ENCODE assay signal across 5 cellular contexts in the genomic region with DNA sequence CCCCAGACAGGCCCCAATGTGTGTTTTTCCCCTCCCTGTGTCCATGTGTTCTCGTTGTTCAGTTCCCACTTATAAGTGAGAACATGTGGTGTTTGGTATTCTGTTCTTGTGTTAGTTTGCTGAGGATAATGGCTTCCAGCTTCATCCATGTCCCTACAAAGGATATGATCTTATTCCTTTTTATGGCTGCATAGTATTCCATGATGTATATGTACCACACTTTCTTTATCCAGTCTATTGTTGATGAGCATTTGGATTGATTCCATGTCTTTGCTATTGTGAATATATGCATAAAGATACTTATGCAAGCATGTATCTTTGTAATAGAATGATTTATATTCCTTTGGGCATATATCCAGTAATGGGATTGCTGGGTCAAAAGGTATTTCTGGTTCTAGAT.
DNase-seq lines count a peak whose midpoint lies in the region; ATAC-seq, FAIRE-seq and TF ChIP-seq lines count a peak whose summit lies in the region.
"Not testable (repeated sequence)": the region's sequence is repeated elsewhere in the genome, so short reads cannot be mapped to it uniquely, and the experiment has no call there.

No MANE protein-coding gene starts in this region.

- TF ChIP-seq POLR2A in K562 (conservative IDR thresholded peaks at IDR 0.05), result not testable (repeated sequence)

- not testable (repeated sequence) for H3K4me3 Mint-ChIP-seq in T-helper 17 cell

- H3K79me2 ChIP-seq in K562 (ENCODE audit: control insufficient read depth, insufficient read depth, low read length), result not testable (repeated sequence)

- H3K4me1 ChIP-seq in A673 (ENCODE audit: insufficient read depth, low read length, poor library complexity, severe bottlenecking) (peaks cover 17% of the 10 kb centered on the region), HEK293 (ENCODE audit: control insufficient read depth, insufficient read depth, low read length) (peaks cover 10% of the 10 kb centered on the region)
- H3K4me1 ChIP-seq in K562 (replicated peaks in 1 of 2; ENCODE audit: control insufficient read depth in 2 of 2, insufficient read depth in 2 of 2, low read length in 2 of 2), result not testable (repeated sequence)

- BruUV-seq in A673 (replicated peaks; lab: Mats Ljungman, UMichigan); K562 (replicated peaks; lab: Mats Ljungman, UMichigan): not testable (repeated sequence)

- H4K20me1 ChIP-seq in K562 (replicated peaks; ENCODE audit: control insufficient read depth, insufficient read depth, low read length), result not testable (repeated sequence)

- CTCF ChIA-PET in A673 (lab: Charles Lee); K562 (lab: Yijun Ruan, JAX; ENCODE audit: low intra/inter-chr PET ratio): not testable (repeated sequence)
- CTCF ChIA-PET in HEK293 (lab: Yijun Ruan, JAX), result interaction anchor here (0.6 kb wide), 1 partner anchor 63 kb away, joined by 4 read pairs; no protein-coding TSS in a partner anchor

- not testable (repeated sequence) for H3K27me3 ChIP-seq in A673 (replicated peaks; ENCODE audit: insufficient read depth, low read depth, low read length, poor library complexity); K562 (ENCODE audit: control insufficient read depth in 2 of 2, insufficient read depth in 2 of 2, low read length in 2 of 2)

- intact Hi-C loops in A673 (cut with micrococcal nuclease; ENCODE audit: unreplicated experiment), result loop anchor here (5.0 kb wide), 1 partner anchor 118 kb away; no protein-coding TSS in a partner anchor
- intact Hi-C loops in K562 (cut with micrococcal nuclease), result not testable (repeated sequence)

- H3K36me3 ChIP-seq in A673 (ENCODE audit: insufficient read depth, low read length, poor library complexity, severe bottlenecking); HEK293 (ENCODE audit: control insufficient read depth in 2 of 2, insufficient read depth in 1 of 2, low read length in 2 of 2); K562 (ENCODE audit: control insufficient read depth, insufficient read depth, low read length): not testable (repeated sequence)

- not testable (repeated sequence) for TF ChIP-seq CTCF in A673 (conservative IDR thresholded peaks at IDR 0.05; ENCODE audit: low read depth, low read length); HEK293 (tag by site-specific recombination; IDR thresholded peaks at IDR 0.05); K562 (IDR thresholded peaks at IDR 0.05 in 2 of 3, conservative IDR thresholded peaks at IDR 0.05 in 1 of 3; ENCODE audit: insufficient read depth in 2 of 3, low read depth in 1 of 3, low read length in 3 of 3)

- not testable (repeated sequence) for H3K27me3 Mint-ChIP-seq in T-helper 17 cell

- H2AFZ ChIP-seq in K562 (ENCODE audit: low read depth, low read length), result not testable (repeated sequence)

- H3K27ac Mint-ChIP-seq in T-helper 17 cell, result peak overlapping the region; percentile 98

- not testable (repeated sequence) for H3K4me3 ChIP-seq in A673 (ENCODE audit: low read depth, low read length, poor library complexity, severe bottlenecking); HEK293 (ENCODE audit: low read depth, low read length); K562

- 0% methylated on average over 1 of the region's 1 CpG for WGBS in K562 (ENCODE audit: insufficient coverage, low coverage, missing lambda C conversion rate)

- not testable (repeated sequence) for FAIRE-seq in K562 (lab: Jason Lieb, UNC)

- not testable (repeated sequence) for TF ChIP-seq RAD21 in K562 (CRISPR knock-in tag; conservative IDR thresholded peaks at IDR 0.05 in 1 of 2, IDR thresholded peaks at IDR 0.05 in 1 of 2)

- H3K36me3 Mint-ChIP-seq in T-helper 17 cell (ENCODE audit: low read depth), result not testable (repeated sequence)

- DNase-seq in A673 (ENCODE audit: low spot score), result peak; percentile 46
- not testable (repeated sequence) for DNase-seq in T-helper 17 cell; K562 (ENCODE audit: extremely low read depth in 1 of 4, low spot score in 3 of 4)

- H3K4me1 Mint-ChIP-seq in T-helper 17 cell, result peaks cover 27% of the 10 kb centered on the region

- POLR2A ChIA-PET in A673 (lab: Charles Lee; ENCODE audit: low non-redundant PET); HEK293 (lab: Yijun Ruan, JAX); K562 (lab: Yijun Ruan, JAX): not testable (repeated sequence)

- not testable (repeated sequence) for TF ChIP-seq EP300 in K562 (IDR thresholded peaks at IDR 0.05; ENCODE audit: low read length)

- not testable (repeated sequence) for ATAC-seq in SK-N-SH treated with all-trans-retinoic acid at 6 μM for 48 hours, T-helper 17 cell, K562

- not testable (repeated sequence) for H3K27ac ChIP-seq in A673 (ENCODE audit: low read depth, low read length, poor library complexity, severe bottlenecking); HEK293 (ENCODE audit: extremely low read depth, low read depth, low read length); K562 (ENCODE audit: extremely low read depth, low read depth, low read length)

- not testable (repeated sequence) for H3K9me1 ChIP-seq in K562 (ENCODE audit: control insufficient read depth, insufficient read depth, low read length)

- in situ Hi-C loops in K562 (cut with MboI), result not testable (repeated sequence)

- H3K9me3 ChIP-seq in A673 (ENCODE audit: low read depth, low read length, poor library complexity, severe bottlenecking); HEK293 (ENCODE audit: control insufficient read depth, insufficient read depth, low read depth, low read length); T-helper 17 cell (ENCODE audit: control insufficient read depth, low read length, poor library complexity, severe bottlenecking); K562 (replicated peaks; ENCODE audit: control insufficient read depth, insufficient read depth, low read depth, low read length): not testable (repeated sequence)

- not testable (repeated sequence) for H3K9ac ChIP-seq in K562 (ENCODE audit: insufficient read depth in 1 of 2, low read depth in 2 of 2, low read length in 2 of 2)

- H3K4me2 ChIP-seq in K562 (ENCODE audit: insufficient read depth, low read length), result not testable (repeated sequence)

TF ChIP-seq in HEK293, 187 proteins besides CTCF, POLR2A, EP300 and RAD21 (continues in another document):
- TF ChIP-seq, protein P1, sequence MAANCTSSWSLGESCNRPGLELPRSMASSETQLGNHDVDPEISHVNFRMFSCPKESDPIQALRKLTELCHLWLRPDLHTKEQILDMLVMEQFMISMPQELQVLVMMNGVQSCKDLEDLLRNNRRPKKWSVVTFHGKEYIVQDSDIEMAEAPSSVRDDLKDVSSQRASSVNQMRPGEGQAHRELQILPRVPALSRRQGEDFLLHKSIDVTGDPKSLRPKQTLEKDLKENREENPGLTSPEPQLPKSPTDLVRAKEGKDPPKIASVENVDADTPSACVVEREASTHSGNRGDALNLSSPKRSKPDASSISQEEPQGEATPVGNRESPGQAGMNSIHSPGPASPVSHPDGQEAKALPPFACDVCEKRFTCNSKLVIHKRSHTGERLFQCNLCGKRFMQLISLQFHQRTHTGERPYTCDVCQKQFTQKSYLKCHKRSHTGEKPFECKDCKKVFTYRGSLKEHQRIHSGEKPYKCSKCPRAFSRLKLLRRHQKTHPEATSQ (tag by site-specific recombination; IDR thresholded peaks at IDR 0.05), result 0 out of 2 replicates have a peak, but pooled peaks have one; percentile 48
- peak; percentile 96 for TF ChIP-seq ZNF146 (tag by site-specific recombination; IDR thresholded peaks at IDR 0.05)

TF ChIP-seq in SK-N-SH treated with all-trans-retinoic acid at 6 μM for 48 hours, 23 proteins besides CTCF, POLR2A, EP300 and RAD21:
- TF ChIP-seq ZNF8 (CRISPR knock-in tag; IDR thresholded peaks at IDR 0.05), result peak; percentile 82
TF ChIP-seq in SK-N-SH treated with all-trans-retinoic acid at 6 μM for 48 hours: peak in this region for 1; not testable (repeated sequence) for 22.

TF ChIP-seq in K562, 482 proteins besides CTCF, POLR2A, EP300 and RAD21:
- TF ChIP-seq ZNF146 (CRISPR knock-in tag; IDR thresholded peaks at IDR 0.05; ENCODE audit: unreplicated experiment), result peak; percentile 30
